ENCODE assay signal across 11 cellular contexts in the genomic region with DNA sequence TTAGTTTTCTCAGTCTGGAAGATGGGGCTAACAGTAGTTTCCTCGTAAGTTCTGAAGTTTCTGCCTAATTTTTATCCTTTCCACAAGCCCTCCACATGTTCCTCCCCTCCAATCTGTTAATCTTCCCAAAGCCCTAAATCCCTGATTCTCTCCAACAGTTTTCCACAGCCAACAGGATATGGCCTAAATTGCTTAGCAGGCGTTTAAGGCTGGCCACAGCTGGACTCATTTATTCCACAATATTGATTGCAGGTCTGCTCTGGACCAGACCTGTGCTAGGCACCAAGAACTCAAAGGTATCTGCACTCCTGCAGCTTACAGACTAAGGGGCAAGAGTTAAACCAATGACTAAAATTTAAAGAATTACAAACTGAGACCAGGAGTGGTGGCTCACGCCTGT. TPM values are rescaled to one million over a fixed set of nuclear protein-coding genes. Genes with fewer than 3 reads are reported as not detected.
"Had no signal": no experiment of that assay in that cellular context is flagged by ENCODE, and none has a peak within 500 bp of the region (broad histone marks: within the 10 kb centered on the region; RNA-seq: fewer than 3 reads in every experiment).

No MANE protein-coding gene starts in this region.

- H3K36me3 ChIP-seq: uterus had no signal

- H3K27me3 Mint-ChIP-seq: naive thymus-derived CD4-positive, alpha-beta T cell had no signal

- ATAC-seq: esophagus mucosa; gastroesophageal sphincter; naive thymus-derived CD4-positive, alpha-beta T cell had no signal

- H3K4me3 ChIP-seq: gastroesophageal sphincter, sigmoid colon, skin epidermis, upper lobe of left lung, uterus had no signal

- H3K27ac ChIP-seq: gastroesophageal sphincter, sigmoid colon, uterus had no signal

- H3K27me3 ChIP-seq: gastroesophageal sphincter, sigmoid colon, upper lobe of left lung, uterus had no signal

- DNase-seq: effector memory CD4-positive, alpha-beta T cell; mesendoderm; naive thymus-derived CD4-positive, alpha-beta T cell; stimulated activated CD4-positive, alpha-beta T cell treated with anti-CD3 and anti-CD28 coated beads, Interleukin-2, amount 100 ng/mL, for 24 hours; stimulated activated naive CD4-positive, alpha-beta T cell treated with Interleukin-2 at 50 U/mL for 16 hours; upper lobe of left lung; uterus had no signal

- H3K36me3 Mint-ChIP-seq: naive thymus-derived CD4-positive, alpha-beta T cell had no signal

- H3K9me3 ChIP-seq: gastroesophageal sphincter, sigmoid colon, upper lobe of left lung, uterus had no signal

RNA-seq across cellular contexts. Expression of a gene that starts 48.3 kb away (rescaled TPM):
- polyA plus RNA-seq: naive thymus-derived CD4-positive, alpha-beta T cell had no signal
